ENCODE assay signal across 1 cellular context in the genomic region with DNA sequence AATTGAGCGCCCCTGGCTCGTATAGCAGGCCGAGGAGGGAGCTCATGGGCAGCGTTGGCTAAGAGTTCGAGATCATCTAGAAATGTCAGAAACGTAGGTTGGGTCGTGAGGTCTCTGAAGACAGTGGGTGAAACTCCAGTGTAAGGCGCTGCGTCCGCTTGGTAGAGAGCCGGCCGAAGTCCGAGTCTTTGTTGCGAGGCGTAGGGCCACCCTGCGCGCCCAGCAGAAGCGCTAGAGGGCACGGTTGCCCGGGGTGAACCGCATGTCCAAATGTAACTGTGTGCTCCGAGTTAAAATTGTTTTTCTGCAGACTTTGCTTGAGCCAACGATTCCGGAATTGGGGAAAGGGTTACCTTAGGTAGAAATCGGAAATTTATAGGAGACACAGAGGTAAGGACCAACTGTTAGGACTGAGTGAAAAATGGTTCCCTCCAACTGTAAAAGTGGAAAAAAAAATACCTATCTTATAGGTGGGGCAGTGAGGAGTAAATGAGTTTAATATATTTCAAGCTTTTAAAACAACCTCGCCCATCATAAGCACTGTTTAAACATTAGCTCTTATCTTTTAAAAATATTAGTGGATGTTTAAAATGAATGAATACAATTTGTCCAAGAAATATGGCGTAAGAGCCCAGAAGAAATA.
A peak's percentile ranks its signal among the peaks of the same experiment; 100 is the strongest.
TF ChIP-seq lines count a peak whose summit lies in the region.

No MANE protein-coding gene starts in this region.

TF ChIP-seq in K562, 482 proteins besides CTCF, POLR2A, EP300 and RAD21 (continued from another document and continues in another):
- TF ChIP-seq, protein P1, sequence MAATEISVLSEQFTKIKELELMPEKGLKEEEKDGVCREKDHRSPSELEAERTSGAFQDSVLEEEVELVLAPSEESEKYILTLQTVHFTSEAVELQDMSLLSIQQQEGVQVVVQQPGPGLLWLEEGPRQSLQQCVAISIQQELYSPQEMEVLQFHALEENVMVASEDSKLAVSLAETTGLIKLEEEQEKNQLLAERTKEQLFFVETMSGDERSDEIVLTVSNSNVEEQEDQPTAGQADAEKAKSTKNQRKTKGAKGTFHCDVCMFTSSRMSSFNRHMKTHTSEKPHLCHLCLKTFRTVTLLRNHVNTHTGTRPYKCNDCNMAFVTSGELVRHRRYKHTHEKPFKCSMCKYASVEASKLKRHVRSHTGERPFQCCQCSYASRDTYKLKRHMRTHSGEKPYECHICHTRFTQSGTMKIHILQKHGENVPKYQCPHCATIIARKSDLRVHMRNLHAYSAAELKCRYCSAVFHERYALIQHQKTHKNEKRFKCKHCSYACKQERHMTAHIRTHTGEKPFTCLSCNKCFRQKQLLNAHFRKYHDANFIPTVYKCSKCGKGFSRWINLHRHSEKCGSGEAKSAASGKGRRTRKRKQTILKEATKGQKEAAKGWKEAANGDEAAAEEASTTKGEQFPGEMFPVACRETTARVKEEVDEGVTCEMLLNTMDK (IDR thresholded peaks at IDR 0.05; ENCODE audit: borderline replicate concordance, insufficient read depth, low read depth, low read length, poor library complexity, severe bottlenecking) = peak; percentile 96
- TF ChIP-seq, protein P2, sequence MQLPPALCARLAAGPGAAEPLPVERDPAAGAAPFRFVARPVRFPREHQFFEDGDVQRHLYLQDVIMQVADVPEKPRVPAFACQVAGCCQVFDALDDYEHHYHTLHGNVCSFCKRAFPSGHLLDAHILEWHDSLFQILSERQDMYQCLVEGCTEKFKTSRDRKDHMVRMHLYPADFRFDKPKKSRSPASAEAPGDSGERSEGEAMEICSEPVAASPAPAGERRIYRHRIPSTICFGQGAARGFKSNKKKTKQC (CRISPR knock-in tag; IDR thresholded peaks at IDR 0.05) = no peak
- TF ChIP-seq, protein P3, sequence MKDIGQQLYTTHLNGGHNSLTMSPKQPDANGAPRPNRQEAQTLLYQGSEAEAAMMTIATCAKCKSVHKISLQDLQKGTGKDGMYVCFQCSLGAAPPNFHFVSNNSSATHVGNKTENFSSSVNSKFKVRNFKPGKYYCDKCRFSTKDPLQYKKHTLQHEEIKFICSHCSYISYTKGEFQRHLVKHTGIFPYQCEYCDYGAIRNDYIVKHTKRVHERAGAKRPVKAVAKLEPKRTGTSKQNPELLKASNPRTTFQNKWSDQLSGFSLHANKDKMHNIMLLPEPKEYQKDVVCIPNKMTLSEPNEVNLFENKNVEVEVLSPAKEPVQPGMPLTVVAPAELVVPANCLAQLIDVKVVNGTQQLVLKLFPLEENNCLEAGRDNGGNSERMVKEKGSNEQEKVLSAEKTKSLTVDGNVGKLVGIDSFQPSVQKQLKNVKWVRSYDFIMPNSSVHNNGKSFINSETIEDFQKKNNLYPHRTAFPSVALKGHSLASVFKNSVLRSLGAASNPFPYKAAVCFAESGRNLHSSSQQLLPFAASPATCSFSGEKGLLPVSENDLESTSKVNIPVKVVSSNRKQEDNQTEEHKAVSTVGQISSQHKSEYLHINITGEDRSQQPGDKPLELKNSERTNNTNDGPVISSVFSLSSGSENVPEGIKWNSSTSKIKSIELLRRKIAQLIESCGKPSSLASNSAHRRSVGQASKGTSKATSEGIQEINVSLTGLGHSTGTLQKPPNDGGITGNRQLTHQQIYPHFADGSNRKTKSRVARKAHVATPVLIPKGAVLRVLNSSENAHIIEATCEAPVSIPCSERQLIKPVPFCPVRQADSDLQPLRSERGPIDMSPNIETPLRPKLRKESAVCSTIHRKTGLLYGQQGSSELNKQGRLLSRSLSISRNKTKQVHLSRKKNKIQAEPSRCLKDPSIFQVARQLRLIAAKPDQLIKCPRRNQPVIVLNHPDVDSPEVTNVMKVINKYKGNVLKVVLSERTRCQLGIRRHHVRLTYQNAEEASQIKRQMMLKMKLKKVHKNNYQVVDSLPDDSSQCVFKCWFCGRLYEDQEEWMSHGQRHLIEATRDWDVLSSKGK (CRISPR knock-in tag; IDR thresholded peaks at IDR 0.05) = no peak
- TF ChIP-seq CTBP1 (IDR thresholded peaks at IDR 0.05; ENCODE audit: borderline replicate concordance) (peak; percentile 54), RFX1 (IDR thresholded peaks at IDR 0.05) (peak; percentile 48), ETV5 (CRISPR knock-in tag; IDR thresholded peaks at IDR 0.05; ENCODE audit: low read depth) (peak; percentile 62; the same call in 1 of the 2 replicates), ZNF780A (CRISPR knock-in tag; IDR thresholded peaks at IDR 0.05) (no peak), CBX1 (IDR thresholded peaks at IDR 0.05; ENCODE audit: low read depth) (0 out of 2 replicates have a peak, but pooled peaks have one; percentile 18), ZNF77 (CRISPR knock-in tag; IDR thresholded peaks at IDR 0.05) (no peak), CREB1 (IDR thresholded peaks at IDR 0.05) (no peak), CREB1 (CRISPR knock-in tag; IDR thresholded peaks at IDR 0.05) (0 out of 2 replicates have a peak, but pooled peaks have one; percentile 21), SMARCA4 (IDR thresholded peaks at IDR 0.05) (peak; percentile 99), ZBTB7A (IDR thresholded peaks at IDR 0.05; ENCODE audit: borderline replicate concordance, control insufficient read depth, low read depth, low read length) (no peak), PRPF4 (IDR thresholded peaks at IDR 0.05; ENCODE audit: insufficient read depth, low read depth, low read length, poor library complexity, severe bottlenecking) (no peak), CBFB (CRISPR knock-in tag; IDR thresholded peaks at IDR 0.05) (0 out of 2 replicates have a peak, but pooled peaks have one; percentile 81), ZNF583 (CRISPR knock-in tag; IDR thresholded peaks at IDR 0.05) (0 out of 2 replicates have a peak, but pooled peaks have one; percentile 19), PML (IDR thresholded peaks at IDR 0.05; ENCODE audit: low read length) (0 out of 2 replicates have a peak, but pooled peaks have one; percentile 27), ZFP30 (CRISPR knock-in tag; IDR thresholded peaks at IDR 0.05; ENCODE audit: borderline replicate concordance) (no peak), ARID2 (IDR thresholded peaks at IDR 0.05) (peak; percentile 100), ZNF316 (IDR thresholded peaks at IDR 0.05) (no peak), FOXM1 (IDR thresholded peaks at IDR 0.05; ENCODE audit: low read depth) (no peak), FOXM1 (CRISPR knock-in tag; IDR thresholded peaks at IDR 0.05; ENCODE audit: low read depth) (peak; percentile 48; the same call in 1 of the 2 replicates), TEAD4 (IDR thresholded peaks at IDR 0.05; ENCODE audit: low read length) (peak; percentile 22; the same call in 1 of the 2 replicates), TEAD4 (CRISPR knock-in tag; IDR thresholded peaks at IDR 0.05; ENCODE audit: borderline replicate concordance) (no peak), TRIM28 (IDR thresholded peaks at IDR 0.05) (0 out of 2 replicates have a peak, but pooled peaks have one; percentile 10), ZNF766 (CRISPR knock-in tag; conservative IDR thresholded peaks at IDR 0.05) (0 out of 2 replicates have a peak, but pooled peaks have one; percentile 9), CBX8 (IDR thresholded peaks at IDR 0.05; ENCODE audit: borderline replicate concordance, extremely low read depth, low read depth, low read length, poor library complexity, severe bottlenecking) (no peak), STAT5B (CRISPR knock-in tag; IDR thresholded peaks at IDR 0.05) (no peak), ZNF589 (CRISPR knock-in tag; IDR thresholded peaks at IDR 0.05; ENCODE audit: low read depth) (peak; percentile 68; the same call in 1 of the 2 replicates), ATF7 (IDR thresholded peaks at IDR 0.05) (peak; percentile 23; the same call in 1 of the 2 replicates), ZNF134 (CRISPR knock-in tag; conservative IDR thresholded peaks at IDR 0.05) (no peak), CHD4 (IDR thresholded peaks at IDR 0.05; ENCODE audit: insufficient read depth, insufficient replicate concordance, low read depth, low read length, poor library complexity, severe bottlenecking) (peak; percentile 6), PTTG1 (tag; IDR thresholded peaks at IDR 0.05; ENCODE audit: low read depth) (no peak), BRD9 (IDR thresholded peaks at IDR 0.05; ENCODE audit: low read depth, partially characterized antibody) (peak; percentile 31), SMARCE1 (IDR thresholded peaks at IDR 0.05) (peak; percentile 99), SMARCC2 (IDR thresholded peaks at IDR 0.05; ENCODE audit: low read depth) (peak; percentile 100), RBM17 (IDR thresholded peaks at IDR 0.05; ENCODE audit: borderline replicate concordance, low read depth, low read length) (no peak), NCOA6 (IDR thresholded peaks at IDR 0.05) (0 out of 2 replicates have a peak, but pooled peaks have one; percentile 48), YY1 (IDR thresholded peaks at IDR 0.05; ENCODE audit: borderline replicate concordance in 1 of 3, control insufficient read depth in 1 of 3, extremely low read depth in 1 of 3, insufficient read depth in 3 of 3, insufficient read length in 1 of 3, insufficient replicate concordance in 2 of 3, low read depth in 1 of 3, low read length in 2 of 3) (peak in 1 of 3 experiments; percentile 15), TBP (optimal IDR thresholded peaks at IDR 0.05; ENCODE audit: low read depth, low read length) (no peak), NCOA1 (IDR thresholded peaks at IDR 0.05; ENCODE audit: low read depth) (no peak), ZNF232 (CRISPR knock-in tag; IDR thresholded peaks at IDR 0.05) (no peak), LCOR (CRISPR knock-in tag; IDR thresholded peaks at IDR 0.05) (0 out of 2 replicates have a peak, but pooled peaks have one; percentile 27), CHD1 (IDR thresholded peaks at IDR 0.05; ENCODE audit: low read length) (no peak), ZFX (CRISPR knock-in tag; IDR thresholded peaks at IDR 0.05) (peak; percentile 35; the same call in 1 of the 2 replicates), MYBL2 (IDR thresholded peaks at IDR 0.05; ENCODE audit: low read depth) (no peak), MYBL2 (CRISPR knock-in tag; IDR thresholded peaks at IDR 0.05; ENCODE audit: borderline replicate concordance) (no peak)
- TF ChIP-seq, protein P4, sequence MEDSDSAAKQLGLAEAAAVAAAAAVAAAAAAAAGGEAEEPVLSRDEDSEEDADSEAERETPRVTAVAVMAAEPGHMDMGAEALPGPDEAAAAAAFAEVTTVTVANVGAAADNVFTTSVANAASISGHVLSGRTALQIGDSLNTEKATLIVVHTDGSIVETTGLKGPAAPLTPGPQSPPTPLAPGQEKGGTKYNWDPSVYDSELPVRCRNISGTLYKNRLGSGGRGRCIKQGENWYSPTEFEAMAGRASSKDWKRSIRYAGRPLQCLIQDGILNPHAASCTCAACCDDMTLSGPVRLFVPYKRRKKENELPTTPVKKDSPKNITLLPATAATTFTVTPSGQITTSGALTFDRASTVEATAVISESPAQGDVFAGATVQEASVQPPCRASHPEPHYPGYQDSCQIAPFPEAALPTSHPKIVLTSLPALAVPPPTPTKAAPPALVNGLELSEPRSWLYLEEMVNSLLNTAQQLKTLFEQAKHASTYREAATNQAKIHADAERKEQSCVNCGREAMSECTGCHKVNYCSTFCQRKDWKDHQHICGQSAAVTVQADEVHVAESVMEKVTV (CRISPR knock-in tag; IDR thresholded peaks at IDR 0.05) = no peak
- TF ChIP-seq, protein P5, sequence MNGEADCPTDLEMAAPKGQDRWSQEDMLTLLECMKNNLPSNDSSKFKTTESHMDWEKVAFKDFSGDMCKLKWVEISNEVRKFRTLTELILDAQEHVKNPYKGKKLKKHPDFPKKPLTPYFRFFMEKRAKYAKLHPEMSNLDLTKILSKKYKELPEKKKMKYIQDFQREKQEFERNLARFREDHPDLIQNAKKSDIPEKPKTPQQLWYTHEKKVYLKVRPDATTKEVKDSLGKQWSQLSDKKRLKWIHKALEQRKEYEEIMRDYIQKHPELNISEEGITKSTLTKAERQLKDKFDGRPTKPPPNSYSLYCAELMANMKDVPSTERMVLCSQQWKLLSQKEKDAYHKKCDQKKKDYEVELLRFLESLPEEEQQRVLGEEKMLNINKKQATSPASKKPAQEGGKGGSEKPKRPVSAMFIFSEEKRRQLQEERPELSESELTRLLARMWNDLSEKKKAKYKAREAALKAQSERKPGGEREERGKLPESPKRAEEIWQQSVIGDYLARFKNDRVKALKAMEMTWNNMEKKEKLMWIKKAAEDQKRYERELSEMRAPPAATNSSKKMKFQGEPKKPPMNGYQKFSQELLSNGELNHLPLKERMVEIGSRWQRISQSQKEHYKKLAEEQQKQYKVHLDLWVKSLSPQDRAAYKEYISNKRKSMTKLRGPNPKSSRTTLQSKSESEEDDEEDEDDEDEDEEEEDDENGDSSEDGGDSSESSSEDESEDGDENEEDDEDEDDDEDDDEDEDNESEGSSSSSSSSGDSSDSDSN (IDR thresholded peaks at IDR 0.05; ENCODE audit: borderline replicate concordance in 1 of 2, low read depth in 2 of 2, low read length in 2 of 2) = peak in 1 of 2 experiments; percentile 35; a peak in 1 of 4 replicates
- TF ChIP-seq, protein P6, sequence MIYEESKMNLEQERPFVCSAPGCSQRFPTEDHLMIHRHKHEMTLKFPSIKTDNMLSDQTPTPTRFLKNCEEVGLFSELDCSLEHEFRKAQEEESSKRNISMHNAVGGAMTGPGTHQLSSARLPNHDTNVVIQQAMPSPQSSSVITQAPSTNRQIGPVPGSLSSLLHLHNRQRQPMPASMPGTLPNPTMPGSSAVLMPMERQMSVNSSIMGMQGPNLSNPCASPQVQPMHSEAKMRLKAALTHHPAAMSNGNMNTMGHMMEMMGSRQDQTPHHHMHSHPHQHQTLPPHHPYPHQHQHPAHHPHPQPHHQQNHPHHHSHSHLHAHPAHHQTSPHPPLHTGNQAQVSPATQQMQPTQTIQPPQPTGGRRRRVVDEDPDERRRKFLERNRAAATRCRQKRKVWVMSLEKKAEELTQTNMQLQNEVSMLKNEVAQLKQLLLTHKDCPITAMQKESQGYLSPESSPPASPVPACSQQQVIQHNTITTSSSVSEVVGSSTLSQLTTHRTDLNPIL (CRISPR knock-in tag; IDR thresholded peaks at IDR 0.05) = no peak
- TF ChIP-seq, protein P7, sequence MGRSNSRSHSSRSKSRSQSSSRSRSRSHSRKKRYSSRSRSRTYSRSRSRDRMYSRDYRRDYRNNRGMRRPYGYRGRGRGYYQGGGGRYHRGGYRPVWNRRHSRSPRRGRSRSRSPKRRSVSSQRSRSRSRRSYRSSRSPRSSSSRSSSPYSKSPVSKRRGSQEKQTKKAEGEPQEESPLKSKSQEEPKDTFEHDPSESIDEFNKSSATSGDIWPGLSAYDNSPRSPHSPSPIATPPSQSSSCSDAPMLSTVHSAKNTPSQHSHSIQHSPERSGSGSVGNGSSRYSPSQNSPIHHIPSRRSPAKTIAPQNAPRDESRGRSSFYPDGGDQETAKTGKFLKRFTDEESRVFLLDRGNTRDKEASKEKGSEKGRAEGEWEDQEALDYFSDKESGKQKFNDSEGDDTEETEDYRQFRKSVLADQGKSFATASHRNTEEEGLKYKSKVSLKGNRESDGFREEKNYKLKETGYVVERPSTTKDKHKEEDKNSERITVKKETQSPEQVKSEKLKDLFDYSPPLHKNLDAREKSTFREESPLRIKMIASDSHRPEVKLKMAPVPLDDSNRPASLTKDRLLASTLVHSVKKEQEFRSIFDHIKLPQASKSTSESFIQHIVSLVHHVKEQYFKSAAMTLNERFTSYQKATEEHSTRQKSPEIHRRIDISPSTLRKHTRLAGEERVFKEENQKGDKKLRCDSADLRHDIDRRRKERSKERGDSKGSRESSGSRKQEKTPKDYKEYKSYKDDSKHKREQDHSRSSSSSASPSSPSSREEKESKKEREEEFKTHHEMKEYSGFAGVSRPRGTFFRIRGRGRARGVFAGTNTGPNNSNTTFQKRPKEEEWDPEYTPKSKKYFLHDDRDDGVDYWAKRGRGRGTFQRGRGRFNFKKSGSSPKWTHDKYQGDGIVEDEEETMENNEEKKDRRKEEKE (IDR thresholded peaks at IDR 0.05; ENCODE audit: borderline replicate concordance in 1 of 2, control insufficient read depth in 1 of 2, low read depth in 2 of 2, low read length in 1 of 2) = no peak
- TF ChIP-seq, protein P8, sequence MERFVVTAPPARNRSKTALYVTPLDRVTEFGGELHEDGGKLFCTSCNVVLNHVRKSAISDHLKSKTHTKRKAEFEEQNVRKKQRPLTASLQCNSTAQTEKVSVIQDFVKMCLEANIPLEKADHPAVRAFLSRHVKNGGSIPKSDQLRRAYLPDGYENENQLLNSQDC (CRISPR knock-in tag; IDR thresholded peaks at IDR 0.05) = no peak
